ENCODE assay signal across 22 cellular contexts in genomic region chr15:36940636-36941285, GRCh38.
"Had no signal": no experiment of that assay in that cellular context is flagged by ENCODE, and none has a peak within 500 bp of the region (broad histone marks: within the 10 kb centered on the region; RNA-seq: fewer than 3 reads in every experiment).

No MANE protein-coding gene starts in this region.

- H3K4me1 ChIP-seq: tibial artery had no signal

- DNase-seq: activated CD4-positive, alpha-beta T cell treated with anti-CD3 and anti-CD28 coated beads for 36 hours; activated CD4-positive, alpha-beta T cell treated with anti-CD3 and anti-CD28 coated beads, Interleukin-2, amount 50 U/mL, for 48 hours; activated gamma-delta T cell; dorsolateral prefrontal cortex; erythroblast; foreskin melanocyte; left ventricle myocardium superior; mesenchymal stem cell; naive thymus-derived CD8-positive, alpha-beta T cell; ovary; retina; stimulated activated CD4-positive, alpha-beta T cell treated with anti-CD3 and anti-CD28 coated beads, Interleukin-12 subunit alpha, Interleukin-12 subunit beta, amount 100 ng/mL, for 4 hours; stimulated activated CD4-positive, alpha-beta T cell treated with anti-CD3 and anti-CD28 coated beads, Interleukin-1b, Interleukin-23, amount 100 ng/mL, for 48 hours; stimulated activated CD8-positive, alpha-beta memory T cell treated with anti-CD3 and anti-CD28 coated beads, Interleukin-4, amount 100 ng/mL, for 48 hours; stimulated activated naive CD4-positive, alpha-beta T cell; substantia nigra; SW 1271; tibial artery; uterus had no signal

- ATAC-seq: activated CD4-positive, alpha-beta T cell treated with anti-CD3 and anti-CD28 coated beads for 36 hours; activated naive CD4-positive, alpha-beta T cell treated with anti-CD3 and anti-CD28 coated beads, Interleukin-2, amount 50 U/mL, for 72 hours; naive thymus-derived CD8-positive, alpha-beta T cell; WTC11 had no signal

- H3K4me3 Mint-ChIP-seq: activated CD4-positive, alpha-beta T cell treated with anti-CD3 and anti-CD28 coated beads for 36 hours; naive thymus-derived CD8-positive, alpha-beta T cell; WTC11 had no signal

- H3K36me3 ChIP-seq: ovary, tibial artery, uterus had no signal

- H3K36me3 Mint-ChIP-seq: activated naive CD4-positive, alpha-beta T cell treated with anti-CD3 and anti-CD28 coated beads, Interleukin-2, amount 50 U/mL, for 72 hours; naive thymus-derived CD8-positive, alpha-beta T cell; WTC11 had no signal

- H3K4me3 ChIP-seq: dorsolateral prefrontal cortex, ovary, tibial artery, uterus had no signal

- H3K4me1 Mint-ChIP-seq: activated CD4-positive, alpha-beta T cell treated with anti-CD3 and anti-CD28 coated beads for 36 hours; naive thymus-derived CD8-positive, alpha-beta T cell had no signal

- H3K27ac Mint-ChIP-seq: activated CD4-positive, alpha-beta T cell treated with anti-CD3 and anti-CD28 coated beads for 36 hours; activated naive CD4-positive, alpha-beta T cell treated with anti-CD3 and anti-CD28 coated beads, Interleukin-2, amount 50 U/mL, for 72 hours; naive thymus-derived CD8-positive, alpha-beta T cell; WTC11 had no signal

- H3K27ac ChIP-seq: dorsolateral prefrontal cortex, ovary, tibial artery, uterus had no signal

- H3K27me3 ChIP-seq: ovary, tibial artery, uterus had no signal

- H3K9me3 ChIP-seq: ovary, tibial artery, uterus had no signal

- FAIRE-seq: keratinocyte had no signal
